In genomic region chr7:116139007-116139406, GRCh38 we compare ENCODE assay signal across 9 cellular contexts.
DNase-seq lines count a peak whose midpoint lies in the region; ATAC-seq and TF ChIP-seq lines count a peak whose summit lies in the region.
"Had no signal": no experiment of that assay in that cellular context is flagged by ENCODE, and none has a peak within 500 bp of the region (broad histone marks: within the 10 kb centered on the region; RNA-seq: fewer than 3 reads in every experiment).

No MANE protein-coding gene starts in this region.

- in situ Hi-C loops in Panc1 (cut with HindIII; ENCODE audit: low pct_unique_long_range_greater_than_20kb, low sequenced_read_pairs), result no loop called here

- no peak overlapping the region for H3K27ac Mint-ChIP-seq in endodermal cell

- intact Hi-C loops in Panc1 (cut with micrococcal nuclease; ENCODE audit: unreplicated experiment), result no loop called here

- H3K27me3 ChIP-seq in Panc1 (ENCODE audit: control insufficient read depth, insufficient read depth, low read length) (no peaks in the 10 kb centered on the region; the same call in 1 of the 2 replicates), endodermal cell (ENCODE audit: control insufficient read depth, insufficient read depth, low read length, poor library complexity, severe bottlenecking) (no peaks in the 10 kb centered on the region), mesendoderm (ENCODE audit: insufficient read depth, low read length, poor library complexity) (no peaks in the 10 kb centered on the region)

- no peaks in the 10 kb centered on the region for H3K79me2 ChIP-seq in mesendoderm (ENCODE audit: control insufficient read depth, insufficient read depth, low read length)

- no peak overlapping the region for H3K56ac ChIP-seq in mesendoderm (ENCODE audit: low read length)

- CTCF ChIA-PET in Panc1 (lab: Charles Lee), result interaction anchor here (0.6 kb wide), 1 partner anchor 717 kb away, joined by 10 read pairs; no protein-coding TSS in a partner anchor

- H3K27ac ChIP-seq in Panc1 (ENCODE audit: low read length), result peak overlapping the region; percentile 42; the same call in 1 of the 2 replicates
- H3K27ac ChIP-seq in endodermal cell (ENCODE audit: low read depth, low read length), result peak overlapping the region; percentile 58
- H3K27ac ChIP-seq in mesendoderm (ENCODE audit: low read depth, low read length), result no peak overlapping the region
- peak overlapping the region; percentile 65 for H3K27ac ChIP-seq in temporal lobe (ENCODE audit: low read depth, low read length)

- no peaks in the 10 kb centered on the region for H3K27me3 Mint-ChIP-seq in endodermal cell (ENCODE audit: insufficient read depth)

- H2BK5ac ChIP-seq in mesendoderm (ENCODE audit: low read length), result no peak overlapping the region

- no TSS peak for BruUV-seq in Panc1 (replicated peaks; lab: Mats Ljungman, UMichigan)

- H3K18ac ChIP-seq in mesendoderm (ENCODE audit: low read length), result no peak overlapping the region

- no peak overlapping the region for H4K5ac ChIP-seq in mesendoderm (ENCODE audit: low read length)

- H3K36me3 ChIP-seq in Panc1 (ENCODE audit: control insufficient read depth, insufficient read depth, low read length) (no peaks in the 10 kb centered on the region), endodermal cell (ENCODE audit: control insufficient read depth, insufficient read depth, low read length) (no peaks in the 10 kb centered on the region), mesendoderm (ENCODE audit: control insufficient read depth, insufficient read depth, low read length) (no peaks in the 10 kb centered on the region)

- POLR2A ChIA-PET in Panc1 (lab: Charles Lee), result no interaction called here

- no peaks in the 10 kb centered on the region for H3K79me1 ChIP-seq in mesendoderm (ENCODE audit: low read length)

- H3K4ac ChIP-seq in mesendoderm (ENCODE audit: low read depth, low read length), result no peak overlapping the region

- H2AK5ac ChIP-seq in mesendoderm (ENCODE audit: low read length), result no peak overlapping the region

- H2BK120ac ChIP-seq in mesendoderm (ENCODE audit: low read depth, low read length), result no peak overlapping the region

- no peak overlapping the region for H2BK15ac ChIP-seq in mesendoderm (replicated peaks; ENCODE audit: low read depth)

- no peak overlapping the region for H3K4me3 Mint-ChIP-seq in endodermal cell
- H3K4me3 Mint-ChIP-seq: naive B cell had no signal

- WGBS in endodermal cell (ENCODE audit: insufficient coverage in 1 of 2, insufficient read length in 1 of 2), 2 experiments, result 79 to 88% methylated on average over 3 to 6 of the region's 6 CpGs
- no CpG with 5 or more reads among the region's 6 CpGs for WGBS in mesendoderm (ENCODE audit: extremely low coverage, insufficient coverage, low lambda C conversion rate)

- no peaks in the 10 kb centered on the region for H3K9me3 Mint-ChIP-seq in endodermal cell
- H3K9me3 Mint-ChIP-seq: naive B cell had no signal

- no peak overlapping the region for H3K23ac ChIP-seq in mesendoderm (ENCODE audit: low read length)

- H3K36me3 Mint-ChIP-seq in endodermal cell (ENCODE audit: low read depth), result no peaks in the 10 kb centered on the region
- H3K36me3 Mint-ChIP-seq: naive B cell had no signal

- TF ChIP-seq CTCF in Panc1 (IDR thresholded peaks at IDR 0.05) (no peak), endodermal cell (conservative IDR thresholded peaks at IDR 0.05) (no peak)

- ATAC-seq in Panc1, result no peak
- ATAC-seq in HG02981 (IDR thresholded peaks at IDR 0.05; ENCODE audit: unreplicated experiment), result no peak

- no peak overlapping the region for H4K8ac ChIP-seq in mesendoderm (ENCODE audit: low read depth, low read length)

- DNase-seq in Panc1 (ENCODE audit: low read depth, low spot score) (no peak), endodermal cell (no peak), mesendoderm (peak; percentile 17), NCI-H510A treated with DMSO at 0.1 percent for 48 hours (lab: John Stamatoyannopoulos, UW) (no peak)
- DNase-seq in activated CD4-positive, alpha-beta T cell treated with anti-CD3 and anti-CD28 coated beads, Interleukin-2, amount 50 U/mL, for 1 hour, result no peak
- DNase-seq: naive B cell; stimulated activated CD4-positive, alpha-beta T cell treated with anti-CD3 and anti-CD28 coated beads, Interleukin-4, amount 100 ng/mL, for 4 hours had no signal

- H3K9ac ChIP-seq in endodermal cell (ENCODE audit: extremely low read depth, low read length, poor library complexity, severe bottlenecking) (no peak overlapping the region), mesendoderm (ENCODE audit: low read length) (no peak overlapping the region)

- H3K9me3 ChIP-seq in Panc1 (ENCODE audit: control insufficient read depth, insufficient read depth, low read depth, low read length), result no peaks in the 10 kb centered on the region
- H3K9me3 ChIP-seq in endodermal cell (ENCODE audit: control insufficient read depth, low read length), result no peaks in the 10 kb centered on the region

- H3K4me1 ChIP-seq in Panc1 (ENCODE audit: control insufficient read depth, insufficient read depth, low read length) (peaks cover 13% of the 10 kb centered on the region), endodermal cell (ENCODE audit: control insufficient read depth, insufficient read depth, low read length) (no peaks in the 10 kb centered on the region), mesendoderm (ENCODE audit: control insufficient read depth, low read depth, low read length) (no peaks in the 10 kb centered on the region)

- peaks cover 5% of the 10 kb centered on the region for H3K4me1 Mint-ChIP-seq in endodermal cell

- no peak overlapping the region for H3K4me2 ChIP-seq in mesendoderm (ENCODE audit: low read length)

- H3K4me3 ChIP-seq in Panc1 (ENCODE audit: low read depth in 2 of 2, low read length in 2 of 2) (no peak overlapping the region), endodermal cell (ENCODE audit: low read length) (no peak overlapping the region), mesendoderm (ENCODE audit: low read length) (no peak overlapping the region)
